In genomic region chr17:4642286-4642685, GRCh38 we compare ENCODE assay signal across 25 cellular contexts. TPM values are rescaled to one million over a fixed set of nuclear protein-coding genes. Genes with fewer than 3 reads are reported as not detected.
DNase-seq lines count a peak whose midpoint lies in the region; ATAC-seq, FAIRE-seq and TF ChIP-seq lines count a peak whose summit lies in the region.
"Had no signal": no experiment of that assay in that cellular context is flagged by ENCODE, and none has a peak within 500 bp of the region (broad histone marks: within the 10 kb centered on the region; RNA-seq: fewer than 3 reads in every experiment).

No MANE protein-coding gene starts in this region.

- H3K36me3 Mint-ChIP-seq in GM23338 (ENCODE audit: low read depth) (no peaks in the 10 kb centered on the region), nephron progenitor cell (ENCODE audit: low read depth) (no peaks in the 10 kb centered on the region)
- H3K36me3 Mint-ChIP-seq: CD4-positive, CD25-positive, alpha-beta regulatory T cell had no signal

- H3K9me3 Mint-ChIP-seq in GM23338 (peaks cover 3% of the 10 kb centered on the region; the same call in 1 of the 3 replicates), nephron progenitor cell (peaks cover 12% of the 10 kb centered on the region)

- peaks cover 69% of the 10 kb centered on the region for H3K27me3 Mint-ChIP-seq in GM23338 (ENCODE audit: insufficient read depth, low read depth, poor library complexity)
- peaks cover 95% of the 10 kb centered on the region for H3K27me3 Mint-ChIP-seq in nephron progenitor cell (ENCODE audit: low read depth, poor library complexity)

- no peak overlapping the region for H3K14ac ChIP-seq in H1 (ENCODE audit: insufficient read length)

- H3K79me2 ChIP-seq in GM23338 (replicated peaks; ENCODE audit: insufficient read depth) (no peaks in the 10 kb centered on the region), H1 (ENCODE audit: control insufficient read depth in 1 of 2, insufficient read depth in 2 of 2, low read length in 2 of 2) (no peaks in the 10 kb centered on the region)

- ATAC-seq in GM23338 = no peak
- ATAC-seq in GM18870 (IDR thresholded peaks at IDR 0.05; ENCODE audit: unreplicated experiment) = no peak
- ATAC-seq in GM18502 (IDR thresholded peaks at IDR 0.05; ENCODE audit: poor library complexity, unreplicated experiment) = no peak
- ATAC-seq: GM12878 had no signal

- H2AFZ ChIP-seq in GM23338 = no peak overlapping the region
- H2AFZ ChIP-seq in H1 (ENCODE audit: low read length) = no peak overlapping the region

- no peak for FAIRE-seq in H1 (lab: Jason Lieb, UNC)
- FAIRE-seq: A549, GM12878, H54 had no signal

- H2BK12ac ChIP-seq in H1 (ENCODE audit: low read depth, low read length) = no peak overlapping the region

- POLR2A ChIA-PET in H1 (lab: Charles Lee; ENCODE audit: partially characterized antibody) = interaction anchor here (0.7 to 1.2 kb wide), 3 partner anchors 18 to 82 kb away, joined by 3 to 4 read pairs (median 3); no protein-coding TSS in a partner anchor

- H4K5ac ChIP-seq in H1 (ENCODE audit: insufficient read length, low read depth, low read length) = no peak overlapping the region

- H3K9me3 ChIP-seq in HUES48 (ENCODE audit: control insufficient read depth, insufficient read depth, low read length) = no peaks in the 10 kb centered on the region
- no peaks in the 10 kb centered on the region for H3K9me3 ChIP-seq in H1 (ENCODE audit: insufficient read depth in 2 of 2, low read depth in 1 of 2, low read length in 1 of 2)
- H3K9me3 ChIP-seq: A549, BE2C had no signal

- no peak overlapping the region for H3K18ac ChIP-seq in H1 (ENCODE audit: extremely low read depth, low read length)

- H3K4me1 Mint-ChIP-seq in GM23338 (peaks cover 33% of the 10 kb centered on the region), nephron progenitor cell (peaks cover 29% of the 10 kb centered on the region)

- H4K91ac ChIP-seq in H1 (replicated peaks; ENCODE audit: insufficient read length, low read length) = no peak overlapping the region

- H3K23ac ChIP-seq in H1 (ENCODE audit: insufficient read length) = no peak overlapping the region

- no peak overlapping the region for H3K4ac ChIP-seq in H1 (replicated peaks; ENCODE audit: insufficient read length, low read depth, low read length)

- no peaks in the 10 kb centered on the region for H3F3A ChIP-seq in GM23338 (replicated peaks; ENCODE audit: low read depth)

- no peak overlapping the region for H2BK120ac ChIP-seq in H1 (replicated peaks; ENCODE audit: low read depth, low read length)

- no peak overlapping the region for H4K8ac ChIP-seq in H1 (ENCODE audit: extremely low read depth, insufficient read depth, low read length)

- no peak overlapping the region for H2BK20ac ChIP-seq in H1 (ENCODE audit: low read length)

- H4K20me1 ChIP-seq in GM23338 (replicated peaks; ENCODE audit: insufficient read depth) (no peaks in the 10 kb centered on the region), H1 (replicated peaks in 1 of 2; ENCODE audit: control insufficient read depth in 1 of 2, insufficient read depth in 2 of 2, low read length in 2 of 2) (no peaks in the 10 kb centered on the region)

- H3K27ac Mint-ChIP-seq in GM23338 (no peak overlapping the region), nephron progenitor cell (no peak overlapping the region)
- H3K27ac Mint-ChIP-seq: CD4-positive, CD25-positive, alpha-beta regulatory T cell had no signal

- 37% methylated on average over 4 of the region's 6 CpGs; no CpG with 5 or more reads in 1 of the 2 experiments for WGBS in H1 (ENCODE audit: extremely low coverage in 1 of 2, insufficient coverage in 1 of 2, insufficient read length in 1 of 2, insufficient replicate concordance in 2 of 2, low coverage in 1 of 2, low lambda C conversion rate in 2 of 2, missing lambda C conversion rate in 1 of 2), 2 experiments

- no peaks in the 10 kb centered on the region for H3K79me1 ChIP-seq in H1 (ENCODE audit: low read depth, low read length)

- no peak for TF ChIP-seq POLR2A in H1 (IDR thresholded peaks at IDR 0.05; ENCODE audit: control extremely low read depth in 1 of 2, low read depth in 2 of 2, low read length in 2 of 2)

- H2BK15ac ChIP-seq in H1 (ENCODE audit: low read length) = no peak overlapping the region

- H3K27ac ChIP-seq in GM23338 (ENCODE audit: low read depth) (no peak overlapping the region), HUES48 (ENCODE audit: low read depth, low read length) (no peak overlapping the region), H1 (ENCODE audit: low read depth, low read length) (no peak overlapping the region)
- H3K27ac ChIP-seq: A549, SK-N-MC had no signal

- no peak for TF ChIP-seq RAD21 in H1 (IDR thresholded peaks at IDR 0.05 in 1 of 2, conservative IDR thresholded peaks at IDR 0.05 in 1 of 2; ENCODE audit: low read depth in 2 of 2, low read length in 2 of 2)

- H3K9me2 ChIP-seq in GM23338 (ENCODE audit: insufficient read depth) = peaks cover 7% of the 10 kb centered on the region; the same call in 1 of the 2 replicates

- H3K23me2 ChIP-seq in H1 (ENCODE audit: low read depth, low read length) = peaks cover 11% of the 10 kb centered on the region; the same call in 1 of the 2 replicates

- no peak for TF ChIP-seq CTCF in GM23338 (conservative IDR thresholded peaks at IDR 0.05; ENCODE audit: low read depth in 2 of 2)
- no peak for TF ChIP-seq CTCF in H1 (IDR thresholded peaks at IDR 0.05; ENCODE audit: control extremely low read depth in 1 of 3, insufficient read depth in 1 of 3, low read depth in 1 of 3, low read length in 3 of 3)
- TF ChIP-seq CTCF in nephron progenitor cell (IDR thresholded peaks at IDR 0.05) = no peak

- H3K27me3 ChIP-seq in GM23338 (ENCODE audit: insufficient read depth) (peaks cover 66% of the 10 kb centered on the region), HUES48 (ENCODE audit: control insufficient read depth, insufficient read depth, low read length) (peaks cover 60% of the 10 kb centered on the region), H1 (replicated peaks in 1 of 4; ENCODE audit: control insufficient read depth in 3 of 4, extremely low read depth in 1 of 4, insufficient read depth in 3 of 4, low read length in 3 of 4) (peaks cover 27 to 48% (median 42%) of the 10 kb centered on the region in 4 experiments)

- H3K9ac ChIP-seq in HUES48 (ENCODE audit: low read depth, low read length) (no peak overlapping the region), H1 (replicated peaks in 1 of 4; ENCODE audit: extremely low read depth in 1 of 4, low read depth in 3 of 4, low read length in 3 of 4) (no peak overlapping the region)

- H3K56ac ChIP-seq in H1 (replicated peaks; ENCODE audit: insufficient read length, low read depth, low read length) = no peak overlapping the region

- no peaks in the 10 kb centered on the region for H3K36me3 ChIP-seq in GM23338 (ENCODE audit: insufficient read depth)
- H3K36me3 ChIP-seq in HUES48 (ENCODE audit: control insufficient read depth, insufficient read depth, low read length) = no peaks in the 10 kb centered on the region
- H3K36me3 ChIP-seq in H1 (ENCODE audit: control insufficient read depth in 2 of 4, insufficient read depth in 4 of 4, low read length in 3 of 4) = no peaks in the 10 kb centered on the region
- H3K36me3 ChIP-seq: BE2C had no signal

- H3K4me3 Mint-ChIP-seq in GM23338 (peak overlapping the region; percentile 71), nephron progenitor cell (peak overlapping the region; percentile 55)
- H3K4me3 Mint-ChIP-seq: CD4-positive, CD25-positive, alpha-beta regulatory T cell had no signal

- DNase-seq in GM23338 (ENCODE audit: low spot score) (no peak), H1 (ENCODE audit: low read depth in 1 of 2, low spot score in 2 of 2) (no peak), nephron progenitor cell (no peak), NCI-H187 (lab: John Stamatoyannopoulos, UW) (no peak), NCI-H345 (lab: John Stamatoyannopoulos, UW) (no peak)
- DNase-seq: BE2C; CD4-positive, CD25-positive, alpha-beta regulatory T cell; COR-L47; DND-41; KBM-7; MM.1S; NCI-H1048; NCI-H1417 treated with DMSO at 0.1 percent for 48 hours; NCI-H187 treated with DMSO at 0.1 percent for 48 hours; NCI-H446; NCI-H526; Right ventricle myocardium superior; SW 1271 had no signal

- peaks cover 10% of the 10 kb centered on the region for H3K4me1 ChIP-seq in GM23338 (ENCODE audit: insufficient read depth)
- H3K4me1 ChIP-seq in HUES48 (ENCODE audit: control insufficient read depth, insufficient read depth, low read length) = peaks cover 12% of the 10 kb centered on the region
- H3K4me1 ChIP-seq in H1 (replicated peaks in 1 of 4; ENCODE audit: control insufficient read depth in 3 of 4, insufficient read depth in 4 of 4, low read length in 3 of 4) = peaks cover 0 to 11% (median 7%) of the 10 kb centered on the region in 4 experiments; a peak in 6 of 7 replicates
- H3K4me1 ChIP-seq: BE2C had no signal

- CTCF ChIA-PET in H1 (lab: Charles Lee; ENCODE audit: partially characterized antibody) = interaction anchor here (0.5 to 1.0 kb wide), 4 partner anchors 67 to 146 kb away, joined by 3 read pairs; partner anchors contain the start of gene GLTPD2

- H3K4me3 ChIP-seq in GM23338 (peak overlapping the region; percentile 69; the same call in 1 of the 2 replicates), HUES48 (ENCODE audit: low read depth, low read length) (peak overlapping the region; percentile 49; the same call in 1 of the 2 replicates), H1 (ENCODE audit: extremely low read depth in 1 of 4, insufficient read depth in 2 of 4, low read depth in 3 of 4, low read length in 4 of 4) (peak overlapping the region in 1 of 4 experiments; percentile 61; a peak in 2 of 8 replicates)
- H3K4me3 ChIP-seq: GM12878, SK-N-MC had no signal

- peak overlapping the region; percentile 90 for H3K4me2 ChIP-seq in GM23338
- H3K4me2 ChIP-seq in H1 (ENCODE audit: insufficient read depth in 1 of 2, low read depth in 2 of 2, low read length in 2 of 2) = peak overlapping the region; percentile 78 to 91

- H2AK5ac ChIP-seq in H1 (ENCODE audit: low read depth, low read length) = no peak overlapping the region

- TF ChIP-seq EP300 in H1 (IDR thresholded peaks at IDR 0.05; ENCODE audit: borderline replicate concordance in 1 of 2, low read depth in 2 of 2, low read length in 2 of 2) = no peak

- no peak overlapping the region for H2BK5ac ChIP-seq in H1 (ENCODE audit: low read depth, low read length)

RNA-seq across cellular contexts. Expression of gene ALOX15, which starts 0.8 kb away (rescaled TPM):
- 1.1 and 1.4 TPM in 2 replicates for total RNA-seq in GM23338 (2014; rRNA removed; shearing (Covaris generic))
- 0.28 and 1.2 TPM in 2 replicates for polyA plus RNA-seq in GM23338 (2016; fragmentation: Nextera tagmentation; extraction: Ambion mirVana)
- total RNA-seq in H1 (2021; fragmentation: NEBNext Ultra II Directional; extraction: Animal tissue kit (Norgen Biotek cat#: 25700)) = 1.5 TPM in 2 replicates
- 1.7 and 2.2 TPM in 2 replicates for polyA plus RNA-seq in H1 (2011; rRNA removed)
- 2.0 TPM for polyA plus RNA-seq in H1 (2011; cell fraction: cytosol; rRNA removed)
- polyA plus RNA-seq in H1 (2011; cell fraction: nucleus; rRNA removed) = 2.4 TPM
- 0.99 to 1.8 TPM (median 1.3 TPM) in 4 replicates for polyA plus RNA-seq in H1 (2012, experiment 1 of 2)
- polyA plus RNA-seq in H1 (2012, experiment 2 of 2) = 1.2 TPM
- 0.61 TPM for polyA plus RNA-seq in H1 (2013, experiment 1 of 2)
- polyA plus RNA-seq in H1 (2013, experiment 2 of 2) = 0.64 TPM
- polyA minus RNA-seq in H1 (2011; rRNA and poly(A)+ RNA removed) = 1.00 and 1.8 TPM in 2 replicates
- polyA minus RNA-seq in H1 (2011; cell fraction: cytosol; rRNA and poly(A)+ RNA removed) = 1.3 TPM
- polyA minus RNA-seq in H1 (2011; cell fraction: nucleus; rRNA and poly(A)+ RNA removed) = 0.60 TPM
- total RNA-seq: CD4-positive, CD25-positive, alpha-beta regulatory T cell; Right ventricle myocardium superior had no signal
- polyA plus RNA-seq: CD4-positive, CD25-positive, alpha-beta regulatory T cell had no signal

RNA-seq across cellular contexts. Expression of gene SMTNL2, which starts 58.0 kb away (rescaled TPM):
- 1.7 and 4.3 TPM in 2 replicates for total RNA-seq in GM23338 (2014; rRNA removed; shearing (Covaris generic))
- polyA plus RNA-seq in GM23338 (2016; fragmentation: Nextera tagmentation; extraction: Ambion mirVana) (1.3 and 3.1 TPM in 2 replicates), H1 (2011; rRNA removed) (3.6 and 4.6 TPM in 2 replicates)
- 3.7 and 4.5 TPM in 2 replicates for total RNA-seq in H1 (2021; fragmentation: NEBNext Ultra II Directional; extraction: Animal tissue kit (Norgen Biotek cat#: 25700))
- polyA plus RNA-seq in H1 (2011; cell fraction: cytosol; rRNA removed) = 3.4 TPM
- polyA plus RNA-seq in H1 (2011; cell fraction: nucleus; rRNA removed) = 4.5 TPM
- 3.3 to 6.3 TPM (median 4.1 TPM) in 4 replicates for polyA plus RNA-seq in H1 (2012, experiment 1 of 2)
- 4.5 TPM for polyA plus RNA-seq in H1 (2012, experiment 2 of 2)
- 2.9 TPM for polyA plus RNA-seq in H1 (2013, experiment 1 of 2)
- polyA plus RNA-seq in H1 (2013, experiment 2 of 2) = 2.2 TPM
- polyA minus RNA-seq in H1 (2011; rRNA and poly(A)+ RNA removed) = 3.0 and 3.1 TPM in 2 replicates
- 4.0 TPM for polyA minus RNA-seq in H1 (2011; cell fraction: cytosol; rRNA and poly(A)+ RNA removed)
- 2.3 TPM for polyA minus RNA-seq in H1 (2011; cell fraction: nucleus; rRNA and poly(A)+ RNA removed)
- total RNA-seq: CD4-positive, CD25-positive, alpha-beta regulatory T cell; GM12878 had no signal
- polyA plus RNA-seq: CD4-positive, CD25-positive, alpha-beta regulatory T cell; GM12878 had no signal
